In the genomic region with DNA sequence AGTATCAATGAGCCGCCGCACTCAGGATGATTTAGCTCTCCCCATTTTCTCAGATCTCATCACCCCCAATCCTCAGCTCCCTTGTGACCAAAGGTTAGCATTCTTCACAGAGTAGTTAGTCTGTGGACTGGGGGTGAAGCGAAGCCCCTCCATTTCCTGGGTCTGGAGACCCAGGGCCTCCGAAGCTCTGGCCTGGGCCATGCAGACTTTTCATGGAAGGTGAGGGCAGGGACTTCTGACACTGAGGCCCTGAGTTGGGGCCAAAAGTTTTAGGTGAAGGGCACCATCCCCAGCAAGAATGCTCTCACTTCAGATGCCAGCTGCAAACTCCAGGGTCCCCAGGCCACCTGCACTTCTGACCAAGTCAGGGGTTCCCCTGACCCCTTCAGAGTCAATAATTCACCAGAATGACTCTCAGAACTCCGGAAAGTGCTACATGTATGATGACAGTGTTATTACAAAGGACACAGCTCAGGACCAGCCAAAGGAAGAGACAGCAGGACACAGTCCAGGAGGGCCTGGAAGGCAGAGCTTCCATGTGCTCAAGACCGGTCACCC, we compare ENCODE assay signal across 13 cellular contexts.
DNase-seq lines count a peak whose midpoint lies in the region; ATAC-seq and TF ChIP-seq lines count a peak whose summit lies in the region.
"Had no signal": no experiment of that assay in that cellular context is flagged by ENCODE, and none has a peak within 500 bp of the region (broad histone marks: within the 10 kb centered on the region; RNA-seq: fewer than 3 reads in every experiment).

No MANE protein-coding gene starts in this region.

- no peaks in the 10 kb centered on the region for H3K27me3 ChIP-seq in WERI-Rb-1 (ENCODE audit: insufficient read depth, low read depth, severe bottlenecking)
- peaks cover 0 to 11% (median 0%) of the 10 kb centered on the region in 4 donors for H3K27me3 ChIP-seq in esophagus squamous epithelium
- H3K27me3 ChIP-seq: SJCRH30 had no signal

- no peak for TF ChIP-seq POLR2A in esophagus squamous epithelium (IDR thresholded peaks at IDR 0.05)

- no peak overlapping the region for H3K4me3 Mint-ChIP-seq in activated naive CD4-positive, alpha-beta T cell treated with anti-CD3 and anti-CD28 coated beads, Interleukin-2, amount 10 ng/mL, durations not matched to agents 7 days and 5 days

- CTCF ChIA-PET in activated naive CD4-positive, alpha-beta T cell treated with anti-CD3 and anti-CD28 coated beads, Interleukin-2, amount 10 ng/mL, durations not matched to agents 7 days and 5 days (lab: Charles Lee) = interaction anchor here (0.8 to 8.5 kb wide), 7 partner anchors 10 to 496 kb away, joined by 3 to 77 read pairs (median 4); no protein-coding TSS in a partner anchor

- H3K4me1 Mint-ChIP-seq in activated naive CD4-positive, alpha-beta T cell treated with anti-CD3 and anti-CD28 coated beads, Interleukin-2, amount 10 ng/mL, durations not matched to agents 7 days and 5 days = peaks cover 62% of the 10 kb centered on the region

- H3K36me3 Mint-ChIP-seq in activated naive CD4-positive, alpha-beta T cell treated with anti-CD3 and anti-CD28 coated beads, Interleukin-2, amount 10 ng/mL, durations not matched to agents 7 days and 5 days = peaks cover 10% of the 10 kb centered on the region

- H3K27me3 Mint-ChIP-seq in activated naive CD4-positive, alpha-beta T cell treated with anti-CD3 and anti-CD28 coated beads, Interleukin-2, amount 10 ng/mL, durations not matched to agents 7 days and 5 days = peaks cover 3% of the 10 kb centered on the region

- H3K9me3 ChIP-seq in WERI-Rb-1 (ENCODE audit: severe bottlenecking) (no peaks in the 10 kb centered on the region), esophagus squamous epithelium (no peaks in the 10 kb centered on the region)
- H3K9me3 ChIP-seq: SJCRH30 had no signal

- intact Hi-C loops in sciatic nerve (cut with DNase I) = no loop called here
- intact Hi-C loops in esophagus squamous epithelium (cut with DNase I) = no loop called here

- H3K27ac ChIP-seq in WERI-Rb-1 (no peak overlapping the region), esophagus squamous epithelium (no peak overlapping the region)
- H3K27ac ChIP-seq: coronary artery, SJCRH30 had no signal

- H3K36me3 ChIP-seq in WERI-Rb-1 (no peaks in the 10 kb centered on the region), esophagus squamous epithelium (no peaks in the 10 kb centered on the region)
- H3K36me3 ChIP-seq: SJCRH30 had no signal

- ATAC-seq in GM21390 (IDR thresholded peaks at IDR 0.05; ENCODE audit: unreplicated experiment) (peak; percentile 2), HG03571 (IDR thresholded peaks at IDR 0.05; ENCODE audit: unreplicated experiment) (peak; percentile 6), sciatic nerve (peak; percentile 19), omental fat pad (ENCODE audit: low FRiP score) (no peak)

- no peak overlapping the region for H3K4me3 ChIP-seq in WERI-Rb-1 (ENCODE audit: low read depth, low read length)
- no peak overlapping the region for H3K4me3 ChIP-seq in esophagus squamous epithelium
- H3K4me3 ChIP-seq: coronary artery, SJCRH30 had no signal

- H3K9me3 Mint-ChIP-seq in activated naive CD4-positive, alpha-beta T cell treated with anti-CD3 and anti-CD28 coated beads, Interleukin-2, amount 10 ng/mL, durations not matched to agents 7 days and 5 days = peaks cover 5% of the 10 kb centered on the region

- H3K4me1 ChIP-seq in esophagus squamous epithelium = peaks cover 4 to 29% (median 19%) of the 10 kb centered on the region in 3 donors
- H3K4me1 ChIP-seq: SJCRH30 had no signal

- H3K27ac Mint-ChIP-seq in activated naive CD4-positive, alpha-beta T cell treated with anti-CD3 and anti-CD28 coated beads, Interleukin-2, amount 10 ng/mL, durations not matched to agents 7 days and 5 days = peak overlapping the region; percentile 99

- TF ChIP-seq CTCF in WERI-Rb-1 (IDR thresholded peaks at IDR 0.05; ENCODE audit: low read depth, low read length) (no peak), omental fat pad (IDR thresholded peaks at IDR 0.05) (no peak), esophagus squamous epithelium (IDR thresholded peaks at IDR 0.05) (no peak)

- DNase-seq in activated naive CD4-positive, alpha-beta T cell treated with anti-CD3 and anti-CD28 coated beads, Interleukin-2, amount 10 ng/mL, durations not matched to agents 7 days and 5 days = no peak
- DNase-seq in activated naive CD4-positive, alpha-beta T cell treated with Interleukin-2 at 50 U/mL for 16 hours = no peak
- DNase-seq in sciatic nerve (ENCODE audit: low spot score) = no peak
- DNase-seq in WERI-Rb-1 = no peak
- no peak for DNase-seq in omental fat pad (ENCODE audit: low spot score)
- DNase-seq in esophagus squamous epithelium (lab: John Stamatoyannopoulos, UW) = no peak
- DNase-seq: DMS53, GOT3, NCI-H774, SJCRH30 had no signal

- 97 to 100% methylated on average over 4 of the region's 6 CpGs for WGBS in esophagus squamous epithelium, 2 donors
